Comparison of ENCODE assay signal across 9 cellular contexts in genomic region chr7:55192718-55193117, GRCh38.
A peak's percentile ranks its signal among the peaks of the same experiment; 100 is the strongest.
DNase-seq lines count a peak whose midpoint lies in the region; ATAC-seq and TF ChIP-seq lines count a peak whose summit lies in the region.
"Had no signal": no experiment of that assay in that cellular context is flagged by ENCODE, and none has a peak within 500 bp of the region (broad histone marks: within the 10 kb centered on the region; RNA-seq: fewer than 3 reads in every experiment).

No MANE protein-coding gene starts in this region.

- H3K27ac ChIP-seq in thyroid gland, result peak overlapping the region in 2 of 3 donors; percentile 7 to 48

- no peak for TF ChIP-seq POLR2A in thyroid gland (IDR thresholded peaks at IDR 0.05)

- 65 to 66% methylated on average over 7 of the region's 7 CpGs for WGBS in thyroid gland, 2 donors

- H3K9me3 ChIP-seq in thyroid gland, result no peaks in the 10 kb centered on the region

- no peak for TF ChIP-seq CTCF in fibroblast of villous mesenchyme (IDR thresholded peaks at IDR 0.05; ENCODE audit: insufficient read depth, low read depth, low read length)
- no peak for TF ChIP-seq CTCF in thyroid gland (IDR thresholded peaks at IDR 0.05)

- intact Hi-C loops in thyroid gland (cut with DNase I), result loop anchor here (10.0 kb wide), 1 partner anchor 158 kb away; no protein-coding TSS in a partner anchor

- H3K27me3 ChIP-seq in thyroid gland (no peaks in the 10 kb centered on the region), H7 (ENCODE audit: control insufficient read depth, insufficient read depth, low read length) (no peaks in the 10 kb centered on the region; the same call in 1 of the 2 replicates)

- H3K4me3 ChIP-seq in fibroblast of villous mesenchyme (ENCODE audit: low read depth, low read length) (no peak overlapping the region), thyroid gland (replicated peaks in 1 of 3) (no peak overlapping the region), H7 (ENCODE audit: insufficient read depth, low read depth, low read length) (no peak overlapping the region)

- no peak for ATAC-seq in GM18517 (IDR thresholded peaks at IDR 0.05; ENCODE audit: unreplicated experiment)

- H3K4me1 ChIP-seq in thyroid gland, result peaks cover 46 to 58% of the 10 kb centered on the region in 2 donors

- no peaks in the 10 kb centered on the region for H3K36me3 ChIP-seq in thyroid gland
- no peaks in the 10 kb centered on the region for H3K36me3 ChIP-seq in H7 (replicated peaks; ENCODE audit: control insufficient read depth, insufficient read depth, low read length)

- DNase-seq in NCI-H1105 treated with DMSO at 0.1 percent for 48 hours (lab: John Stamatoyannopoulos, UW) (peak; percentile 21), NCI-H1105 (lab: John Stamatoyannopoulos, UW) (no peak), SK-N-DZ (ENCODE audit: low spot score) (peak; percentile 59), fibroblast of villous mesenchyme (ENCODE audit: low read depth) (peak; percentile 61), thyroid gland (no peak), H7 (no peak)
- no peak for DNase-seq in activated CD4-positive, alpha-beta T cell treated with anti-CD3 and anti-CD28 coated beads for 48 hours
- DNase-seq: activated naive CD4-positive, alpha-beta T cell treated with anti-CD3 and anti-CD28 coated beads, Interleukin-2, amount 10 ng/mL, durations not matched to agents 7 days and 5 days had no signal

Comparison
In these comparisons a context has a peak if more than half of its experiments do, and no peak if none do; other contexts are left out.
1. DNase-seq: peak in NCI-H1105 treated with DMSO at 0.1 percent for 48 hours (single experiment), SK-N-DZ (single experiment) and fibroblast of villous mesenchyme (single experiment); none in NCI-H1105 (single experiment), thyroid gland (0 of 2), H7 (single experiment) and activated CD4-positive, alpha-beta T cell treated with anti-CD3 and anti-CD28 coated beads for 48 hours (single experiment).